ENCODE assay signal across 15 cellular contexts in the genomic region with DNA sequence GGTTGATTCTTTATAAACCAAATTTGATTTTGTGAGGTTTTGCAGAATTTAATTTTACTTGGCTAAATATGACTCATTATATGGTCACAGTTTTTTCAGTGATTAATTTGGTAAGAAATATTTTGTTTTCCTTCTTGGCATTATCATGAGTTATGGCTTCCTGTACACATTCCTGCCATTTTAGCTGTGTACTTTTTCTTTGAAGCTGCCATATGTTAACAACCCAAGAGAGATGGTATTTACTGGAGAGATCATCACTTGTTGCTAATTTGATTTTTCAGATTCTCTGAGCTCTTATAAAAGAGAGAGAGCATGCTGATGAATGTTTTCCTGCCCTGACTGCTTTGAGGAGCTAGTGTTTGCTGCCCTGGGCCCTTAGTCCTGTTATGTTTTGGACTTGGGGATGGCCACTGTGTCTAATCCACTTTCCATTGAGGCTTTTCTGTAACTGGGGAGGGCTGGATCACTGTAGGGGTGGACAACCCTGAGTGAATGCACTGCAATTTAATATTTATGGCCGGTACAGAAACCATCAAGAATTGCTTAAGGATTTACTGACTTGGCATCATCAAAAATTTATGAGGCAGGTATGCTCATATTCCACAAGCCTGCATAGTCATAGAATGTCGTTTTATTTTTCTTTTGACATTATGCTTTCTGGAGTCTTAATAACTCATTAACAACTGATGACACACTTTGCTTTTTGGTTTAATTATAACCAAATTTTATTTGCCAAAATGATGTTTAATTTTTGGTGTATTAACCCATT.
DNase-seq lines count a peak whose midpoint lies in the region; ATAC-seq and TF ChIP-seq lines count a peak whose summit lies in the region.
"Had no signal": no experiment of that assay in that cellular context is flagged by ENCODE, and none has a peak within 500 bp of the region (broad histone marks: within the 10 kb centered on the region; RNA-seq: fewer than 3 reads in every experiment).

No MANE protein-coding gene starts in this region.

- peaks cover 6% of the 10 kb centered on the region for H3K36me3 Mint-ChIP-seq in stimulated activated memory B cell treated with anti-CD40 and anti-IgM and Interleukin-4, amounts not matched to agents 10 μg/mL and 1 μg/mL and 100 μg/mL, for 72 hours

- H3K9me2 ChIP-seq in PC-9 (ENCODE audit: insufficient read depth), result no peaks in the 10 kb centered on the region

- peak overlapping the region; percentile 70 for H3K4me2 ChIP-seq in PC-9

- H3K4me3 Mint-ChIP-seq in stimulated activated memory B cell treated with anti-CD40 and anti-IgM and Interleukin-4, amounts not matched to agents 10 μg/mL and 1 μg/mL and 100 μg/mL, for 72 hours, result no peak overlapping the region

- peaks cover 38% of the 10 kb centered on the region for H3K4me1 ChIP-seq in PC-9 (replicated peaks; ENCODE audit: insufficient read depth)
- H3K4me1 ChIP-seq: Caco-2 had no signal

- no peaks in the 10 kb centered on the region for H3K4me1 Mint-ChIP-seq in stimulated activated memory B cell treated with anti-CD40 and anti-IgM and Interleukin-4, amounts not matched to agents 10 μg/mL and 1 μg/mL and 100 μg/mL, for 72 hours

- CTCF ChIA-PET in PC-9 (lab: Charles Lee), result no interaction called here

- no peak for ATAC-seq in stimulated activated memory B cell treated with anti-CD40 and anti-IgM and Interleukin-4, amounts not matched to agents 10 μg/mL and 1 μg/mL and 100 μg/mL, for 72 hours
- ATAC-seq: GM12878 had no signal

- no peaks in the 10 kb centered on the region for H4K20me1 ChIP-seq in PC-9 (ENCODE audit: insufficient read depth)

- no peaks in the 10 kb centered on the region for H3K36me3 ChIP-seq in PC-9 (ENCODE audit: low read depth)

- intact Hi-C loops in PC-9 (cut with micrococcal nuclease; ENCODE audit: unreplicated experiment), result loop anchor here (2.0 to 10.0 kb wide), 3 partner anchors 39 to 1287 kb away; no protein-coding TSS in a partner anchor

- no peaks in the 10 kb centered on the region for H3K27me3 Mint-ChIP-seq in stimulated activated memory B cell treated with anti-CD40 and anti-IgM and Interleukin-4, amounts not matched to agents 10 μg/mL and 1 μg/mL and 100 μg/mL, for 72 hours

- no TSS peak for BruUV-seq in PC-9 (replicated peaks; lab: Mats Ljungman, UMichigan)

- no peaks in the 10 kb centered on the region for H3K79me2 ChIP-seq in PC-9 (ENCODE audit: low read depth)

- H3K4me3 ChIP-seq in PC-9, result peak overlapping the region; percentile 19; the same call in 1 of the 2 replicates
- H3K4me3 ChIP-seq: GM12878 had no signal

- POLR2A ChIA-PET in PC-9 (lab: Charles Lee; ENCODE audit: unreplicated experiment), result interaction anchor here (0.8 kb wide), 1 partner anchor 35 kb away, joined by 4 read pairs; no protein-coding TSS in a partner anchor

- H3K9me3 Mint-ChIP-seq in stimulated activated memory B cell treated with anti-CD40 and anti-IgM and Interleukin-4, amounts not matched to agents 10 μg/mL and 1 μg/mL and 100 μg/mL, for 72 hours, result no peaks in the 10 kb centered on the region

- H3F3A ChIP-seq in PC-9 (ENCODE audit: insufficient read depth, low read depth), result peaks cover 24% of the 10 kb centered on the region

- H3K9me3 ChIP-seq in PC-9 (ENCODE audit: insufficient read depth, low read depth), result no peaks in the 10 kb centered on the region
- H3K9me3 ChIP-seq: Caco-2 had no signal

- TF ChIP-seq CTCF in PC-9 (conservative IDR thresholded peaks at IDR 0.05), result no peak

- H3K27ac ChIP-seq in PC-9 (peak overlapping the region; percentile 89), epithelial cell of prostate (peak overlapping the region; percentile 84)

- no peaks in the 10 kb centered on the region for H3K27me3 ChIP-seq in PC-9 (ENCODE audit: insufficient read depth, low read depth)

- no peak overlapping the region for H3K27ac Mint-ChIP-seq in stimulated activated memory B cell treated with anti-CD40 and anti-IgM and Interleukin-4, amounts not matched to agents 10 μg/mL and 1 μg/mL and 100 μg/mL, for 72 hours

- no peak overlapping the region for H2AFZ ChIP-seq in PC-9

- peak; percentile 58 for DNase-seq in Daoy (ENCODE audit: low read depth)
- peak in 1 of 2 experiments; percentile 89 for DNase-seq in PC-9
- DNase-seq in epithelial cell of prostate (ENCODE audit: low read depth, low spot score), result no peak
- peak; percentile 56 for DNase-seq in non-pigmented ciliary epithelial cell (ENCODE audit: low read depth)
- no peak for DNase-seq in ureter (ENCODE audit: low spot score)
- no peak for DNase-seq in NOMO-1 treated with dmso at 0.1 percent for 144 hours (lab: John Stamatoyannopoulos, UW; ENCODE audit: unreplicated experiment)
- DNase-seq in activated CD4-positive, alpha-beta T cell treated with anti-CD3 and anti-CD28 coated beads, Interleukin-2, amount 50 U/mL, for 1 hour, result no peak
- DNase-seq: activated CD4-positive, alpha-beta T cell treated with anti-CD3 and anti-CD28 coated beads, Interleukin-2, amount 50 U/mL, for 48 hours; activated naive CD4-positive, alpha-beta T cell; Caco-2; NCI-H1092; NCI-H69; small intestine had no signal

Comparison
In these comparisons a context has a peak if more than half of its experiments do, and no peak if none do; other contexts are left out.
1. DNase-seq: peak in Daoy (single experiment) and non-pigmented ciliary epithelial cell (single experiment); none in epithelial cell of prostate (single experiment), ureter (single experiment), NOMO-1 treated with dmso at 0.1 percent for 144 hours (single experiment) and activated CD4-positive, alpha-beta T cell treated with anti-CD3 and anti-CD28 coated beads, Interleukin-2, amount 50 U/mL, for 1 hour (single experiment).